Comparison of ENCODE assay signal across 12 cellular contexts in the genomic region with DNA sequence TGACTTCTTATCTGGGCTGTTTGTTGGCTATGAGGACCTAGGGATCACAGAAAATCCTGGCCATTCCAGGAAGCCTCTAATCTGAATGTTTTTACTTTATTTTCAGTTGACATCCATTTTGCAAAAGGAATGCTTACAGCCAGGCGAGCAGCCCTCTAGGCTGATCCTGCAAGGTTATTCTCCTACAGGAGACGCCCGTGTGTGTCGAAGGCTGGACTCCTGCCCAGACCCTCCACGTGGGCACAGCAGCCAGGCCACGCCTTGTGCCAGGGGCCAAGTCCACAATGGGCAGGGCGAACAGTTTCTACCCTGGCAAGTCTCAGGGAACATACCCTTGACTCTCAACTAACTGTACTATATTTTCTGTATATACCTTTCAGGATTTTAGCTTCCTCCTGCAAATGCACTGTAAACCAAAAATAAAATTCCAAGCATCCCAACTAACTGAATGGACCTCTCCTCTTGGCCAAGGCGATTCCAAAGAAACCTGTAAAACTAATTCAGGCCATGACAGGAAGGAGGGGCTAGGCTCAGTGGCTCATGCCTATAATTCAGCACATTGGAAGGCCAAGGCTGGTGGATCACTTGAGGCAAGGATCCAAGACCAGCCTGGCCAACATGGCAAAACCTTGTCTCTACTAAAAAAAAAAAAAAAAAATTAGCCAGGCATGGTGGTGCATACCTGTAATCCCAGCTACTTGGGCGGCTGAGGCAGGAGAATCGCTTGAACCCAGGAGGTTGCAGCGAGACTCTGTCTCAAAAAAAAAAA. TPM values are rescaled to one million over a fixed set of nuclear protein-coding genes. Genes with fewer than 3 reads are reported as not detected.
A peak's percentile ranks its signal among the peaks of the same experiment; 100 is the strongest.
DNase-seq lines count a peak whose midpoint lies in the region; ATAC-seq and TF ChIP-seq lines count a peak whose summit lies in the region.
"Had no signal": no experiment of that assay in that cellular context is flagged by ENCODE, and none has a peak within 500 bp of the region (broad histone marks: within the 10 kb centered on the region; RNA-seq: fewer than 3 reads in every experiment).

No MANE protein-coding gene starts in this region.

- H3K27ac ChIP-seq in thoracic aorta, result peak overlapping the region in 1 of 2 donors; percentile 12
- H3K27ac ChIP-seq in naive thymus-derived CD4-positive, alpha-beta T cell (ENCODE audit: low read depth, low read length), result no peak overlapping the region

- H3K4me3 Mint-ChIP-seq in naive thymus-derived CD4-positive, alpha-beta T cell, result no peak overlapping the region
- no peak overlapping the region for H3K4me3 Mint-ChIP-seq in effector memory CD8-positive, alpha-beta T cell
- H3K4me3 Mint-ChIP-seq: activated CD8-positive, alpha-beta memory T cell treated with anti-CD3 and anti-CD28 coated beads, Interleukin-2, amount 10 ng/mL, durations not matched to agents 7 days and 5 days had no signal

- H3K36me3 ChIP-seq in thoracic aorta, result no peaks in the 10 kb centered on the region
- no peaks in the 10 kb centered on the region for H3K36me3 ChIP-seq in naive thymus-derived CD4-positive, alpha-beta T cell (ENCODE audit: control insufficient read depth in 2 of 3, insufficient read depth in 3 of 3, low read length in 3 of 3)

- peaks cover 0 to 22% of the 10 kb centered on the region in 2 donors for H3K4me1 ChIP-seq in thoracic aorta (ENCODE audit: control insufficient read depth in 1 of 2, low read depth in 2 of 2)
- no peaks in the 10 kb centered on the region for H3K4me1 ChIP-seq in naive thymus-derived CD4-positive, alpha-beta T cell (ENCODE audit: control insufficient read depth in 2 of 2, insufficient read depth in 2 of 2, low read length in 2 of 2)

- intact Hi-C loops in naive thymus-derived CD4-positive, alpha-beta T cell (cut with micrococcal nuclease), result no loop called here

- no peaks in the 10 kb centered on the region for H3K9me3 ChIP-seq in thoracic aorta
- no peaks in the 10 kb centered on the region for H3K9me3 ChIP-seq in naive thymus-derived CD4-positive, alpha-beta T cell (ENCODE audit: control insufficient read depth in 2 of 3, low read length in 3 of 3)

- peaks cover 8 to 27% (median 11%) of the 10 kb centered on the region in 5 donors for H3K27me3 Mint-ChIP-seq in naive thymus-derived CD4-positive, alpha-beta T cell
- peaks cover 30 to 34% of the 10 kb centered on the region in 2 donors for H3K27me3 Mint-ChIP-seq in effector memory CD8-positive, alpha-beta T cell

- peaks cover 0 to 3% (median 2%) of the 10 kb centered on the region in 7 donors for H3K4me1 Mint-ChIP-seq in naive thymus-derived CD4-positive, alpha-beta T cell
- H3K4me1 Mint-ChIP-seq in effector memory CD8-positive, alpha-beta T cell (ENCODE audit: low read depth in 2 of 2), result peaks cover 0 to under 1% of the 10 kb centered on the region in 2 donors

- H3K27ac Mint-ChIP-seq in naive thymus-derived CD4-positive, alpha-beta T cell, result no peak overlapping the region
- no peak overlapping the region for H3K27ac Mint-ChIP-seq in effector memory CD8-positive, alpha-beta T cell
- H3K27ac Mint-ChIP-seq: activated CD8-positive, alpha-beta memory T cell treated with anti-CD3 and anti-CD28 coated beads, Interleukin-2, amount 10 ng/mL, durations not matched to agents 7 days and 5 days had no signal

- TF ChIP-seq CTCF in thoracic aorta (IDR thresholded peaks at IDR 0.05), result no peak

- CTCF ChIA-PET in naive thymus-derived CD4-positive, alpha-beta T cell (lab: Charles Lee), result interaction anchor here (1.8 kb wide), 1 partner anchor 326 kb away, joined by 4 read pairs; no protein-coding TSS in a partner anchor

- ATAC-seq in thoracic aorta (ENCODE audit: insufficient number of reproducible peaks, low FRiP score, low read depth), result no peak
- ATAC-seq in naive thymus-derived CD4-positive, alpha-beta T cell, result no peak
- ATAC-seq in effector memory CD8-positive, alpha-beta T cell (replicated peaks), result no peak
- ATAC-seq: activated CD8-positive, alpha-beta memory T cell treated with anti-CD3 and anti-CD28 coated beads, Interleukin-2, amount 10 ng/mL, durations not matched to agents 7 days and 5 days; stimulated activated naive CD8-positive, alpha-beta T cell treated with anti-CD3 and anti-CD28 coated beads, Interleukin-15, Interleukin-2, amounts not matched to agents 100 U/mL and 50 U/mL, for 24 hours had no signal

- peaks cover 0 to 2% (median 0%) of the 10 kb centered on the region in 11 donors for H3K9me3 Mint-ChIP-seq in naive thymus-derived CD4-positive, alpha-beta T cell
- no peaks in the 10 kb centered on the region for H3K9me3 Mint-ChIP-seq in effector memory CD8-positive, alpha-beta T cell

- H3K36me3 Mint-ChIP-seq in naive thymus-derived CD4-positive, alpha-beta T cell, result peaks cover 0 to 2% (median 0%) of the 10 kb centered on the region in 5 donors
- H3K36me3 Mint-ChIP-seq in effector memory CD8-positive, alpha-beta T cell (ENCODE audit: insufficient read depth), result peaks cover 6% of the 10 kb centered on the region
- H3K36me3 Mint-ChIP-seq: activated CD8-positive, alpha-beta memory T cell treated with anti-CD3 and anti-CD28 coated beads, Interleukin-2, amount 10 ng/mL, durations not matched to agents 7 days and 5 days had no signal

- no peaks in the 10 kb centered on the region for H3K27me3 ChIP-seq in thoracic aorta (replicated peaks; ENCODE audit: insufficient read depth)
- H3K27me3 ChIP-seq in naive thymus-derived CD4-positive, alpha-beta T cell (ENCODE audit: control insufficient read depth in 2 of 2, insufficient read depth in 2 of 2, low read length in 2 of 2), result no peaks in the 10 kb centered on the region

- H3K4me3 ChIP-seq in thoracic aorta, result peak overlapping the region; percentile 22
- H3K4me3 ChIP-seq in naive thymus-derived CD4-positive, alpha-beta T cell (ENCODE audit: low read length), result no peak overlapping the region

- DNase-seq in NCI-H1092 treated with DMSO at 0.1 percent for 48 hours (lab: John Stamatoyannopoulos, UW) (peak; percentile 73), amniotic epithelial cell (ENCODE audit: low read depth) (peak; percentile 50), iPS-NIHi11 (ENCODE audit: low spot score) (peak; percentile 51), thoracic aorta (ENCODE audit: low spot score) (peak; percentile 31), foreskin melanocyte (no peak)
- DNase-seq in naive thymus-derived CD4-positive, alpha-beta T cell, result no peak
- no peak for DNase-seq in effector memory CD8-positive, alpha-beta T cell
- DNase-seq: activated CD8-positive, alpha-beta memory T cell treated with anti-CD3 and anti-CD28 coated beads, Interleukin-2, amount 10 ng/mL, durations not matched to agents 7 days and 5 days; cerebellar nuclear complex; GF-D8; Kasumi-1; stimulated activated naive CD8-positive, alpha-beta T cell treated with anti-CD3 and anti-CD28 coated beads, Interleukin-15, Interleukin-2, amounts not matched to agents 100 U/mL and 50 U/mL, for 24 hours had no signal

- POLR2A ChIA-PET in naive thymus-derived CD4-positive, alpha-beta T cell (lab: Charles Lee), result no interaction called here

RNA-seq across cellular contexts. Expression of gene CMBL, which starts 5.7 kb away (rescaled TPM):
- total RNA-seq in thoracic aorta, result 1 to 10 TPM; 3.4 to 7.8 TPM
- 1 to 10 TPM in 3 of 5 experiments, under 1 TPM in 2; 0.21 to 1.8 (median 1.3) TPM for total RNA-seq in naive thymus-derived CD4-positive, alpha-beta T cell
- polyA plus RNA-seq in naive thymus-derived CD4-positive, alpha-beta T cell, result under 1 TPM; 0.63 to 0.83 TPM

RNA-seq across cellular contexts. Expression of gene MARCHF6, which starts 51.5 kb away (rescaled TPM):
- total RNA-seq in thoracic aorta, result 10 to 100 TPM; 86.9 to 95.2 TPM
- 100 to 1,000 TPM in 4 of 5 experiments, 10 to 100 TPM in 1; 85.4 to 211 (median 180) TPM for total RNA-seq in naive thymus-derived CD4-positive, alpha-beta T cell
- 10 to 100 TPM; 42.5 to 49.4 TPM for polyA plus RNA-seq in naive thymus-derived CD4-positive, alpha-beta T cell

RNA-seq across cellular contexts. Expression of gene CCT5, which starts 51.9 kb away (rescaled TPM):
- 100 to 1,000 TPM; 110 to 135 TPM for total RNA-seq in thoracic aorta
- 100 to 1,000 TPM in 1 of 5 experiments, 10 to 100 TPM in 4; 58.0 to 265 (median 81.9) TPM for total RNA-seq in naive thymus-derived CD4-positive, alpha-beta T cell
- 100 to 1,000 TPM; 166 to 199 TPM for polyA plus RNA-seq in naive thymus-derived CD4-positive, alpha-beta T cell

RNA-seq across cellular contexts. Expression of gene ATPSCKMT, which starts 52.3 kb away (rescaled TPM):
- total RNA-seq in thoracic aorta, result 1 to 10 TPM; 5.1 to 6.2 TPM
- total RNA-seq in naive thymus-derived CD4-positive, alpha-beta T cell, result 10 to 100 TPM in 4 of 5 experiments, 1 to 10 TPM in 1; 9.1 to 20.0 (median 16.9) TPM
- 10 to 100 TPM in 1 of 2 donors, 1 to 10 TPM in 1; 7.4 to 12.3 TPM for polyA plus RNA-seq in naive thymus-derived CD4-positive, alpha-beta T cell

Comparison
In these comparisons a context has a peak if more than half of its experiments do, and no peak if none do; other contexts are left out.
1. DNase-seq: peak in NCI-H1092 treated with DMSO at 0.1 percent for 48 hours (single experiment), amniotic epithelial cell (single experiment), iPS-NIHi11 (single experiment) and thoracic aorta (single experiment); none in naive thymus-derived CD4-positive, alpha-beta T cell (0 of 9), effector memory CD8-positive, alpha-beta T cell (0 of 3) and foreskin melanocyte (single experiment).